Comparison of ENCODE assay signal across 8 cellular contexts in genomic region chr19:4815426-4816387, GRCh38.
DNase-seq lines count a peak whose midpoint lies in the region; ATAC-seq and FAIRE-seq lines count a peak whose summit lies in the region.

No MANE protein-coding gene starts in this region.

- ATAC-seq in memory B cell (ENCODE audit: low read depth) (peak; percentile 83), GM18873 (IDR thresholded peaks at IDR 0.05; ENCODE audit: low FRiP score, unreplicated experiment) (no peak)

- peaks cover 7% of the 10 kb centered on the region for H3K4me1 ChIP-seq in effector memory CD4-positive, alpha-beta T cell (ENCODE audit: control insufficient read depth, insufficient read depth, low read length, poor library complexity, severe bottlenecking)

- no peak overlapping the region for H3K27ac ChIP-seq in effector memory CD4-positive, alpha-beta T cell (ENCODE audit: insufficient read depth, low read length, poor library complexity, severe bottlenecking)

- peaks cover 16% of the 10 kb centered on the region for H3K36me3 Mint-ChIP-seq in memory B cell

- DNase-seq in COLO829 (ENCODE audit: low spot score) (peak; percentile 98), HTR-8/SVneo (ENCODE audit: insufficient read length, low spot score) (peak; percentile 89), NOMO-1 treated with dmso at 0.1 percent for 144 hours (lab: John Stamatoyannopoulos, UW; ENCODE audit: unreplicated experiment) (peak; percentile 88), memory B cell (ENCODE audit: low spot score in 2 of 2) (peak; percentile 56 to 65)
- peak; percentile 43 to 51 for DNase-seq in activated CD8-positive, alpha-beta memory T cell treated with anti-CD3 and anti-CD28 coated beads for 4 hours (ENCODE audit: low read depth in 2 of 2)
- peak; percentile 38 to 70 (median 59) for DNase-seq in effector memory CD4-positive, alpha-beta T cell
- peak; percentile 55 for DNase-seq in stimulated activated CD8-positive, alpha-beta memory T cell treated with anti-CD3 and anti-CD28 coated beads, Interleukin-12 subunit alpha, Interleukin-12 subunit beta, amount 100 ng/mL, for 1 hour (ENCODE audit: low read depth)

- peaks cover 18% of the 10 kb centered on the region for H3K36me3 ChIP-seq in effector memory CD4-positive, alpha-beta T cell (ENCODE audit: control insufficient read depth, insufficient read depth, low read length)

- no peaks in the 10 kb centered on the region for H3K9me3 Mint-ChIP-seq in memory B cell

- no peaks in the 10 kb centered on the region for H3K27me3 ChIP-seq in effector memory CD4-positive, alpha-beta T cell (replicated peaks; ENCODE audit: control insufficient read depth, insufficient read depth, low read length, poor library complexity, severe bottlenecking)

- no peak for FAIRE-seq in HTR-8/SVneo (lab: Jason Lieb, UNC)

- peak overlapping the region; percentile 70 for H3K4me3 Mint-ChIP-seq in memory B cell

- no peaks in the 10 kb centered on the region for H3K9me3 ChIP-seq in effector memory CD4-positive, alpha-beta T cell (ENCODE audit: control insufficient read depth, low read length)

- H3K27ac Mint-ChIP-seq in memory B cell: peak overlapping the region; percentile 78

- peak overlapping the region; percentile 22 for H3K4me3 ChIP-seq in effector memory CD4-positive, alpha-beta T cell (ENCODE audit: insufficient read depth, low read depth, low read length, poor library complexity, severe bottlenecking)

- H3K4me1 Mint-ChIP-seq in memory B cell: peaks cover 22% of the 10 kb centered on the region

- no peaks in the 10 kb centered on the region for H3K27me3 Mint-ChIP-seq in memory B cell

Comparison
In these comparisons a context has a peak if more than half of its experiments do, and no peak if none do; other contexts are left out.
1. DNase-seq: peak in every context shown above with its lines; median percentile 98 in COLO829; 89 in HTR-8/SVneo; 88 in NOMO-1 treated with dmso at 0.1 percent for 144 hours; 60 in memory B cell; 59 in effector memory CD4-positive, alpha-beta T cell; 55 in stimulated activated CD8-positive, alpha-beta memory T cell treated with anti-CD3 and anti-CD28 coated beads, Interleukin-12 subunit alpha, Interleukin-12 subunit beta, amount 100 ng/mL, for 1 hour; 47 in activated CD8-positive, alpha-beta memory T cell treated with anti-CD3 and anti-CD28 coated beads for 4 hours.